In genomic region chr7:5970347-5970911, GRCh38 we compare ENCODE assay signal across 10 cellular contexts. TPM values are rescaled to one million over a fixed set of nuclear protein-coding genes. Genes with fewer than 3 reads are reported as not detected.
A peak's percentile ranks its signal among the peaks of the same experiment; 100 is the strongest.
DNase-seq lines count a peak whose midpoint lies in the region; ATAC-seq, FAIRE-seq and TF ChIP-seq lines count a peak whose summit lies in the region.
"Not testable (repeated sequence)": the region's sequence is repeated elsewhere in the genome, so short reads cannot be mapped to it uniquely, and the experiment has no call there.
"Had no signal": no experiment of that assay in that cellular context is flagged by ENCODE, and none has a peak within 500 bp of the region (broad histone marks: within the 10 kb centered on the region; RNA-seq: fewer than 3 reads in every experiment).

Gene RSPH10B (minus strand): TSS chr7:5970689. CDS start chr7:5967116, 3,573 bp downstream.

- intact Hi-C loops in Right ventricle myocardium superior (cut with DNase I); sciatic nerve (cut with DNase I): not testable (repeated sequence)

- peak; percentile 38 for FAIRE-seq in GM12892 (lab: Jason Lieb, UNC)

- H3K4me3 Mint-ChIP-seq in natural killer cell treated with Interleukin-12 subunit alpha and Interleukin-12 subunit beta and Interleukin-15 and Interleukin-18, amount 100 ng/mL, for 72 hours = not testable (repeated sequence)

- DNase-seq in GM12892 (ENCODE audit: insufficient read length); RWPE2 (ENCODE audit: low spot score); Right ventricle myocardium superior; natural killer cell treated with Interleukin-12 subunit alpha and Interleukin-12 subunit beta and Interleukin-15 and Interleukin-18, amount 100 ng/mL, for 72 hours (ENCODE audit: low spot score); sciatic nerve (ENCODE audit: low spot score): not testable (repeated sequence)
- DNase-seq in astrocyte of the hippocampus (ENCODE audit: low read depth, low spot score) (peak; percentile 2), islet precursor cell (peak; percentile 51)

- not testable (repeated sequence) for H3K27me3 Mint-ChIP-seq in natural killer cell treated with Interleukin-12 subunit alpha and Interleukin-12 subunit beta and Interleukin-15 and Interleukin-18, amount 100 ng/mL, for 72 hours

- H3K36me3 Mint-ChIP-seq in natural killer cell treated with Interleukin-12 subunit alpha and Interleukin-12 subunit beta and Interleukin-15 and Interleukin-18, amount 100 ng/mL, for 72 hours = not testable (repeated sequence)

- not testable (repeated sequence) for H3K4me1 Mint-ChIP-seq in natural killer cell treated with Interleukin-12 subunit alpha and Interleukin-12 subunit beta and Interleukin-15 and Interleukin-18, amount 100 ng/mL, for 72 hours (ENCODE audit: low read depth in 2 of 2)

- H3K4me1 ChIP-seq in RWPE2 (ENCODE audit: insufficient read depth, poor library complexity, severe bottlenecking) = not testable (repeated sequence)

- H3K27ac Mint-ChIP-seq in natural killer cell treated with Interleukin-12 subunit alpha and Interleukin-12 subunit beta and Interleukin-15 and Interleukin-18, amount 100 ng/mL, for 72 hours = not testable (repeated sequence)

- not testable (repeated sequence) for H3K36me3 ChIP-seq in RWPE2 (ENCODE audit: low read depth)

- H3K9me3 Mint-ChIP-seq in natural killer cell treated with Interleukin-12 subunit alpha and Interleukin-12 subunit beta and Interleukin-15 and Interleukin-18, amount 100 ng/mL, for 72 hours = not testable (repeated sequence)

- not testable (repeated sequence) for TF ChIP-seq POLR2A in GM12892 (IDR thresholded peaks at IDR 0.05; ENCODE audit: low read depth, low read length)

- TF ChIP-seq CTCF in RWPE2 (IDR thresholded peaks at IDR 0.05; ENCODE audit: poor library complexity, severe bottlenecking) = not testable (repeated sequence)

- not testable (repeated sequence) for H3K9me3 ChIP-seq in RWPE2 (ENCODE audit: severe bottlenecking)

- not testable (repeated sequence) for H3K27me3 ChIP-seq in RWPE2 (ENCODE audit: insufficient read depth, poor library complexity, severe bottlenecking)

- ATAC-seq in RWPE2 (ENCODE audit: low read depth) (peak; percentile 41), Right ventricle myocardium superior (ENCODE audit: poor library complexity) (peak; percentile 72), sciatic nerve (peak; percentile 74)
- ATAC-seq in natural killer cell treated with Interleukin-12 subunit alpha and Interleukin-12 subunit beta and Interleukin-15 and Interleukin-18, amount 100 ng/mL, for 72 hours = peak; percentile 14 to 50

- not testable (repeated sequence) for H3K4me3 ChIP-seq in RWPE2 (ENCODE audit: severe bottlenecking)

- not testable (repeated sequence) for H3K27ac ChIP-seq in RWPE2 (ENCODE audit: poor library complexity, severe bottlenecking)

RNA-seq across cellular contexts. Expression of gene RSPH10B, which starts in this region (rescaled TPM):
- 0.23 TPM for polyA plus RNA-seq in GM12892 (2012; ENCODE audit: missing spikeins)
- total RNA-seq in Right ventricle myocardium superior (not detected), sciatic nerve (0.27 TPM)
- total RNA-seq in natural killer cell treated with Interleukin-12 subunit alpha and Interleukin-12 subunit beta and Interleukin-15 and Interleukin-18, amount 100 ng/mL, for 72 hours = 1 to 10 TPM in 1 of 2 donors, under 1 TPM in 1; 0.64 to 1.3 TPM
- total RNA-seq: Caco-2, NCI-H460, PC-9 had no signal

Comparison
In these comparisons a context has a peak if more than half of its experiments do, and no peak if none do; other contexts are left out.
1. Peak in ATAC-seq in Right ventricle myocardium superior; RNA of the gene not detected or under 1 TPM.
2. Peak in ATAC-seq in sciatic nerve; RNA of the gene not detected or under 1 TPM.